Comparison of ENCODE assay signal across 13 cellular contexts in the genomic region with DNA sequence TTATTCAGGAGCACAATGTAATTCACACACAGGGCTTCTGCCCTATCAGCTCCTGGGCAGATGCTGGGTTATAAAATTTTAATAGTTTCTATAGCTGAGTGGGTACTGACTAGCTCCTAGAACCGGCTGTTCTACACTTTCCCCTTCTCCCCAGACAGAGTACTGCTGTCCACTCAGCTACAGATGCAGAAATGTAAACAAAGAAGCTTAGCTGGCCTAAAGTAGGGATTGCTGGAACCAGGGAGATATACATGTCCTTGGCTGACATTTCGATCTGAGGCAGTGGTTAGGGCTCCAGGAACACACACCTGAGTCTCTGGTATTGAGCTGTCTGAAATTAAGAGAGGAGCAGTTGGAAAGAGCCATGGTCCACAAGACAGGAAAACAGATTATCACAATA.
"Had no signal": no experiment of that assay in that cellular context is flagged by ENCODE, and none has a peak within 500 bp of the region (broad histone marks: within the 10 kb centered on the region; RNA-seq: fewer than 3 reads in every experiment).

No MANE protein-coding gene starts in this region.

- H3K27ac ChIP-seq: ovary, testis, uterus had no signal

- H3K4me3 ChIP-seq: ovary, testis, uterus had no signal

- DNase-seq: activated CD4-positive, alpha-beta T cell treated with anti-CD3 and anti-CD28 coated beads for 48 hours; activated naive CD4-positive, alpha-beta T cell treated with anti-CD3 and anti-CD28 coated beads for 36 hours; effector memory CD4-positive, alpha-beta T cell; nephron progenitor cell; ovary; stimulated activated CD4-positive, alpha-beta T cell treated with anti-CD3 and anti-CD28 coated beads, Interleukin-4, amount 100 ng/mL, for 1 hour; stimulated activated CD8-positive, alpha-beta memory T cell treated with anti-CD3 and anti-CD28 coated beads, Interleukin-4, amount 100 ng/mL, for 48 hours; stimulated activated naive CD8-positive, alpha-beta T cell treated with anti-CD3 and anti-CD28 coated beads, Interleukin-15, Interleukin-2, amounts not matched to agents 100 U/mL and 50 U/mL, for 24 hours; T1000; testis; uterus had no signal

- H3K27me3 ChIP-seq: ovary, testis, uterus had no signal

- ATAC-seq: left lobe of liver; stimulated activated naive CD8-positive, alpha-beta T cell treated with anti-CD3 and anti-CD28 coated beads, Interleukin-15, Interleukin-2, amounts not matched to agents 100 U/mL and 50 U/mL, for 24 hours; WTC11 had no signal

- H3K9me3 ChIP-seq: testis, uterus had no signal

- H3K36me3 ChIP-seq: ovary, uterus had no signal
